ENCODE assay signal across 1 cellular context in genomic region chr6:1515280-1515679, GRCh38.
TF ChIP-seq lines count a peak whose summit lies in the region.

No MANE protein-coding gene starts in this region.

TF ChIP-seq in K562, 482 proteins besides CTCF, POLR2A, EP300 and RAD21 (continued from another document and continues in another):
- no peak for TF ChIP-seq PBX2 (CRISPR knock-in tag; IDR thresholded peaks at IDR 0.05; ENCODE audit: low read depth)
- no peak for TF ChIP-seq PBX2 (tag; conservative IDR thresholded peaks at IDR 0.05; ENCODE audit: low read depth)
- TF ChIP-seq CREB3L1 (IDR thresholded peaks at IDR 0.05; ENCODE audit: borderline replicate concordance, low read depth) = peak; percentile 61
- TF ChIP-seq ATF1 (CRISPR knock-in tag; IDR thresholded peaks at IDR 0.05) = no peak
- TF ChIP-seq ATF1 (tag; IDR thresholded peaks at IDR 0.05) = peak; percentile 36; the same call in 1 of the 2 replicates
- TF ChIP-seq ZNF785 (CRISPR knock-in tag; IDR thresholded peaks at IDR 0.05) = no peak
- peak; percentile 60 for TF ChIP-seq ETV1 (tag; conservative IDR thresholded peaks at IDR 0.05; ENCODE audit: low read depth)
- peak; percentile 90 for TF ChIP-seq MGA (IDR thresholded peaks at IDR 0.05)
- TF ChIP-seq KDM4B (IDR thresholded peaks at IDR 0.05; ENCODE audit: borderline replicate concordance in 2 of 2, low read depth in 1 of 2) = peak in 1 of 2 experiments; percentile 53; a peak in 1 of 4 replicates
- no peak for TF ChIP-seq RBM15 (IDR thresholded peaks at IDR 0.05; ENCODE audit: insufficient read depth, low read length)
- TF ChIP-seq ATF6 (CRISPR knock-in tag; IDR thresholded peaks at IDR 0.05) = 0 out of 2 replicates have a peak, but pooled peaks have one; percentile 34
- TF ChIP-seq LEF1 (IDR thresholded peaks at IDR 0.05) = no peak
- no peak for TF ChIP-seq CSDE1 (IDR thresholded peaks at IDR 0.05)
- TF ChIP-seq TFAM (CRISPR knock-in tag; conservative IDR thresholded peaks at IDR 0.05) = no peak
- no peak for TF ChIP-seq NR1H2 (CRISPR knock-in tag; IDR thresholded peaks at IDR 0.05)
- peak; percentile 25; the same call in 1 of the 2 replicates for TF ChIP-seq ARID3A (IDR thresholded peaks at IDR 0.05; ENCODE audit: borderline replicate concordance, low read depth, low read length)
- TF ChIP-seq HNRNPL (IDR thresholded peaks at IDR 0.05; ENCODE audit: low read depth, low read length) = no peak
- TF ChIP-seq JUN (IDR thresholded peaks at IDR 0.05; ENCODE audit: borderline replicate concordance, low read depth, low read length) = 0 out of 2 replicates have a peak, but pooled peaks have one; percentile 36
- no peak for TF ChIP-seq JUN (CRISPR knock-in tag; IDR thresholded peaks at IDR 0.05; ENCODE audit: borderline replicate concordance)
- TF ChIP-seq ZNF146 (CRISPR knock-in tag; IDR thresholded peaks at IDR 0.05; ENCODE audit: unreplicated experiment) = no peak
- TF ChIP-seq ELK3 (CRISPR knock-in tag; IDR thresholded peaks at IDR 0.05) = no peak
- 0 out of 2 replicates have a peak, but pooled peaks have one; percentile 51 for TF ChIP-seq E2F3 (CRISPR knock-in tag; IDR thresholded peaks at IDR 0.05)
- no peak for TF ChIP-seq POLR2AphosphoS2 (IDR thresholded peaks at IDR 0.05; ENCODE audit: low read length)
- no peak for TF ChIP-seq ZNF316 (IDR thresholded peaks at IDR 0.05)
- peak; percentile 51; the same call in 1 of the 2 replicates for TF ChIP-seq CTBP1 (IDR thresholded peaks at IDR 0.05; ENCODE audit: borderline replicate concordance)
- TF ChIP-seq HES1 (IDR thresholded peaks at IDR 0.05; ENCODE audit: low read depth) = no peak
